In genomic region chr15:52183562-52184173, GRCh38 we compare ENCODE assay signal across 8 cellular contexts. TPM values are rescaled to one million over a fixed set of nuclear protein-coding genes. Genes with fewer than 3 reads are reported as not detected.
DNase-seq lines count a peak whose midpoint lies in the region; ATAC-seq and TF ChIP-seq lines count a peak whose summit lies in the region.

No MANE protein-coding gene starts in this region.

- CTCF ChIA-PET in Panc1 (lab: Charles Lee): interaction anchor here (0.6 to 1.7 kb wide), 5 partner anchors 10 to 455 kb away, joined by 3 to 9 read pairs (median 6); no protein-coding TSS in a partner anchor

- TF ChIP-seq CTCF in Panc1 (IDR thresholded peaks at IDR 0.05): peak; percentile 89

- ATAC-seq in Panc1 (no peak), HG03280 (IDR thresholded peaks at IDR 0.05; ENCODE audit: unreplicated experiment) (no peak), GM21423 (IDR thresholded peaks at IDR 0.05; ENCODE audit: unreplicated experiment) (no peak)

- H3K4me3 ChIP-seq in Panc1 (ENCODE audit: low read depth in 2 of 2, low read length in 2 of 2): no peak overlapping the region

- H3K27me3 Mint-ChIP-seq in stimulated activated naive CD8-positive, alpha-beta T cell treated with anti-CD3 and anti-CD28 coated beads, Interleukin-15, Interleukin-2, amounts not matched to agents 100 ng/mL and 50 ng/mL, for 24 hours: no peaks in the 10 kb centered on the region

- in situ Hi-C loops in Panc1 (cut with HindIII; ENCODE audit: low pct_unique_long_range_greater_than_20kb, low sequenced_read_pairs): no loop called here

- intact Hi-C loops in Panc1 (cut with micrococcal nuclease; ENCODE audit: unreplicated experiment): no loop called here

- no peaks in the 10 kb centered on the region for H3K9me3 ChIP-seq in Panc1 (ENCODE audit: control insufficient read depth, insufficient read depth, low read depth, low read length)

- peaks cover 4% of the 10 kb centered on the region for H3K4me1 ChIP-seq in Panc1 (ENCODE audit: control insufficient read depth, insufficient read depth, low read length)

- H3K4me1 Mint-ChIP-seq in stimulated activated naive CD8-positive, alpha-beta T cell treated with anti-CD3 and anti-CD28 coated beads, Interleukin-15, Interleukin-2, amounts not matched to agents 100 ng/mL and 50 ng/mL, for 24 hours (ENCODE audit: low read depth): peaks cover 23% of the 10 kb centered on the region

- H3K27ac ChIP-seq in Panc1 (ENCODE audit: low read length): no peak overlapping the region

- H3K9me3 Mint-ChIP-seq in stimulated activated naive CD8-positive, alpha-beta T cell treated with anti-CD3 and anti-CD28 coated beads, Interleukin-15, Interleukin-2, amounts not matched to agents 100 ng/mL and 50 ng/mL, for 24 hours: no peaks in the 10 kb centered on the region

- H3K36me3 Mint-ChIP-seq in stimulated activated naive CD8-positive, alpha-beta T cell treated with anti-CD3 and anti-CD28 coated beads, Interleukin-15, Interleukin-2, amounts not matched to agents 100 ng/mL and 50 ng/mL, for 24 hours (ENCODE audit: low read depth): peaks cover 4% of the 10 kb centered on the region

- POLR2A ChIA-PET in Panc1 (lab: Charles Lee): no interaction called here

- H3K27me3 ChIP-seq in Panc1 (ENCODE audit: control insufficient read depth, insufficient read depth, low read length): no peaks in the 10 kb centered on the region

- no peaks in the 10 kb centered on the region for H3K36me3 ChIP-seq in Panc1 (ENCODE audit: control insufficient read depth, insufficient read depth, low read length)

- no TSS peak for BruUV-seq in Panc1 (replicated peaks; lab: Mats Ljungman, UMichigan)

- no peak overlapping the region for H3K4me3 Mint-ChIP-seq in stimulated activated naive CD8-positive, alpha-beta T cell treated with anti-CD3 and anti-CD28 coated beads, Interleukin-15, Interleukin-2, amounts not matched to agents 100 ng/mL and 50 ng/mL, for 24 hours

- DNase-seq in stimulated activated CD4-positive, alpha-beta T cell treated with anti-CD3 and anti-CD28 coated beads, Interleukin-4, amount 100 ng/mL, for 24 hours: peak; percentile 28
- no peak for DNase-seq in stimulated activated CD4-positive, alpha-beta T cell treated with anti-CD3 and anti-CD28 coated beads, Interleukin-4, amount 100 ng/mL, for 4 hours
- DNase-seq in Panc1 (ENCODE audit: low read depth, low spot score): peak; percentile 36
- DNase-seq in fibroblast of the conjunctiva (ENCODE audit: low read depth): peak; percentile 13
- no peak for DNase-seq in NCI-H1436 treated with DMSO at 0.1 percent for 48 hours (lab: John Stamatoyannopoulos, UW)

- peak overlapping the region; percentile 7 for H3K27ac Mint-ChIP-seq in stimulated activated naive CD8-positive, alpha-beta T cell treated with anti-CD3 and anti-CD28 coated beads, Interleukin-15, Interleukin-2, amounts not matched to agents 100 ng/mL and 50 ng/mL, for 24 hours

RNA-seq across cellular contexts. Expression of gene GNB5, which starts 7.5 kb away (rescaled TPM):
- total RNA-seq in Panc1 (2021; ENCODE audit: unreplicated experiment): 58.7 TPM
- polyA plus RNA-seq in Panc1 (2012; ENCODE audit: insufficient read length): 93.5 TPM

Comparison
In these comparisons a context has a peak if more than half of its experiments do, and no peak if none do; other contexts are left out.
1. DNase-seq: peak in stimulated activated CD4-positive, alpha-beta T cell treated with anti-CD3 and anti-CD28 coated beads, Interleukin-4, amount 100 ng/mL, for 24 hours (single experiment), Panc1 (single experiment) and fibroblast of the conjunctiva (single experiment); none in stimulated activated CD4-positive, alpha-beta T cell treated with anti-CD3 and anti-CD28 coated beads, Interleukin-4, amount 100 ng/mL, for 4 hours (0 of 2) and NCI-H1436 treated with DMSO at 0.1 percent for 48 hours (single experiment).